In the genomic region with DNA sequence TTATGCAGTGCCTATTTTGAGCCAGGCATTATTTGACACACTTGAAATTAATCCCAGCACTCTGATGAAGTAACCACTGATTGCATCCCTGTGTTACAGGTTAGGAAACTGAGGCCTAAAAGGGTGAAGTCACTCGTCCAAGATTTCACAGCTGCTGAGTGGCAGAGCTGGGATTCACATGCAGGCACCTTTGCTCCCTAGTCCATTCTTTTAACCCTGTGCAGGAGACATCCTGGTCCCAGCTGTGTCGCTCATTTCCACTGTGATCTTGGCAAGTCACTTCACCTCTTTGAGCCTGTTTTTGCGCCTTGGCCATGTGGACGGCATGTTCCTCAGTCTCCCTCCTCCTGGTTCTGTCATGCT, we compare ENCODE assay signal across 1 cellular context.
TF ChIP-seq lines count a peak whose summit lies in the region.

No MANE protein-coding gene starts in this region.

TF ChIP-seq in IMR-90, 13 proteins besides CTCF, POLR2A, EP300 and RAD21:
- TF ChIP-seq SMC3 (IDR thresholded peaks at IDR 0.05; ENCODE audit: low read depth, low read length) (no peak), ELK1 (IDR thresholded peaks at IDR 0.05; ENCODE audit: borderline replicate concordance, low read depth, low read length) (no peak), CEBPB (IDR thresholded peaks at IDR 0.05; ENCODE audit: low read depth, low read length) (no peak), NFE2L2 (IDR thresholded peaks at IDR 0.05; ENCODE audit: low read depth, low read length) (no peak), MXI1 (IDR thresholded peaks at IDR 0.05; ENCODE audit: borderline replicate concordance, low read depth, low read length) (no peak), BHLHE40 (IDR thresholded peaks at IDR 0.05; ENCODE audit: low read depth, low read length) (no peak), RCOR1 (IDR thresholded peaks at IDR 0.05; ENCODE audit: insufficient replicate concordance, low read length) (no peak), MAZ (IDR thresholded peaks at IDR 0.05; ENCODE audit: borderline replicate concordance, low read depth, low read length) (no peak), FOS (IDR thresholded peaks at IDR 0.05; ENCODE audit: low read depth, low read length) (no peak), CHD1 (IDR thresholded peaks at IDR 0.05; ENCODE audit: low read depth, low read length) (no peak), MAFK (IDR thresholded peaks at IDR 0.05; ENCODE audit: low read depth, low read length) (no peak), RFX5 (IDR thresholded peaks at IDR 0.05; ENCODE audit: low read depth, low read length) (no peak), USF2 (IDR thresholded peaks at IDR 0.05; ENCODE audit: low read depth, low read length) (no peak)
